Comparison of ENCODE assay signal across 8 cellular contexts in genomic region chr7:150420987-150421674, GRCh38. TPM values are rescaled to one million over a fixed set of nuclear protein-coding genes. Genes with fewer than 3 reads are reported as not detected.
A peak's percentile ranks its signal among the peaks of the same experiment; 100 is the strongest.
DNase-seq lines count a peak whose midpoint lies in the region; ATAC-seq and TF ChIP-seq lines count a peak whose summit lies in the region.

No MANE protein-coding gene starts in this region.

- no peaks in the 10 kb centered on the region for H3K9me3 ChIP-seq in OCI-LY1 (ENCODE audit: low read length)
- no peaks in the 10 kb centered on the region for H3K9me3 ChIP-seq in naive thymus-derived CD4-positive, alpha-beta T cell (ENCODE audit: control insufficient read depth in 2 of 3, low read length in 3 of 3)

- H4K20me1 ChIP-seq in OCI-LY1 (ENCODE audit: insufficient read depth, low read length): no peaks in the 10 kb centered on the region

- H3K79me2 ChIP-seq in OCI-LY1 (ENCODE audit: insufficient read depth, low read length): no peaks in the 10 kb centered on the region

- intact Hi-C loops in naive thymus-derived CD4-positive, alpha-beta T cell (cut with micrococcal nuclease): loop anchor here (1.0 to 5.0 kb wide), 6 partner anchors 16 to 456 kb away; partner anchors contain the start of gene ZNF775 (in 1 of the 2)

- POLR2A ChIA-PET in naive thymus-derived CD4-positive, alpha-beta T cell (lab: Charles Lee): interaction anchor here (0.8 to 1.8 kb wide), 3 partner anchors 14 to 26 kb away, joined by 4 to 6 read pairs (median 4); no protein-coding TSS in a partner anchor

- H3K9ac ChIP-seq in OCI-LY1 (ENCODE audit: low read length): no peak overlapping the region

- no peak overlapping the region for H3K27ac ChIP-seq in OCI-LY1 (ENCODE audit: low read depth, low read length, poor library complexity, severe bottlenecking)
- no peak overlapping the region for H3K27ac ChIP-seq in naive thymus-derived CD4-positive, alpha-beta T cell (ENCODE audit: low read depth, low read length)

- H2AFZ ChIP-seq in OCI-LY1 (ENCODE audit: low read length): no peak overlapping the region

- H3K9me3 Mint-ChIP-seq in IgD-negative memory B cell: no peaks in the 10 kb centered on the region
- H3K9me3 Mint-ChIP-seq in naive thymus-derived CD4-positive, alpha-beta T cell: no peaks in the 10 kb centered on the region
- H3K9me3 Mint-ChIP-seq in stimulated activated effector memory CD8-positive, alpha-beta T cell treated with anti-CD3 and anti-CD28 coated beads, Interleukin-12 subunit alpha, Interleukin-12 subunit beta, amount 100 ng/mL, for 72 hours: no peaks in the 10 kb centered on the region

- no peaks in the 10 kb centered on the region for H3K4me1 ChIP-seq in OCI-LY1 (ENCODE audit: insufficient read depth, low read length, severe bottlenecking)
- H3K4me1 ChIP-seq in naive thymus-derived CD4-positive, alpha-beta T cell (ENCODE audit: control insufficient read depth in 2 of 2, insufficient read depth in 2 of 2, low read length in 2 of 2): peaks cover 3 to 4% of the 10 kb centered on the region in 2 donors

- H3K27me3 Mint-ChIP-seq in IgD-negative memory B cell: peaks cover 4% of the 10 kb centered on the region
- peaks cover 0 to 6% (median 0%) of the 10 kb centered on the region in 5 donors for H3K27me3 Mint-ChIP-seq in naive thymus-derived CD4-positive, alpha-beta T cell

- H3K27ac Mint-ChIP-seq in IgD-negative memory B cell: peak overlapping the region in 2 of 3 donors; percentile 36 to 91
- H3K27ac Mint-ChIP-seq in naive thymus-derived CD4-positive, alpha-beta T cell: peak overlapping the region in 7 of 9 donors; percentile 18 to 78 (median 45)
- no peak overlapping the region for H3K27ac Mint-ChIP-seq in stimulated activated effector memory CD8-positive, alpha-beta T cell treated with anti-CD3 and anti-CD28 coated beads, Interleukin-12 subunit alpha, Interleukin-12 subunit beta, amount 100 ng/mL, for 72 hours

- peaks cover 4% of the 10 kb centered on the region for H3K36me3 Mint-ChIP-seq in IgD-negative memory B cell
- peaks cover 0 to 3% (median 0%) of the 10 kb centered on the region in 5 donors for H3K36me3 Mint-ChIP-seq in naive thymus-derived CD4-positive, alpha-beta T cell
- no peaks in the 10 kb centered on the region for H3K36me3 Mint-ChIP-seq in stimulated activated effector memory CD8-positive, alpha-beta T cell treated with anti-CD3 and anti-CD28 coated beads, Interleukin-12 subunit alpha, Interleukin-12 subunit beta, amount 100 ng/mL, for 72 hours

- H3K4me2 ChIP-seq in OCI-LY1 (ENCODE audit: low read length): no peak overlapping the region

- no peak overlapping the region for H3K4me3 ChIP-seq in OCI-LY1 (ENCODE audit: low read depth, low read length, poor library complexity, severe bottlenecking)
- no peak overlapping the region for H3K4me3 ChIP-seq in naive thymus-derived CD4-positive, alpha-beta T cell (ENCODE audit: low read length)

- DNase-seq in DMS79 (lab: John Stamatoyannopoulos, UW) (peak; percentile 6), epidermal melanocyte (ENCODE audit: insufficient read length, low spot score) (peak; percentile 93)
- peak; percentile 67 for DNase-seq in activated CD8-positive, alpha-beta memory T cell treated with anti-CD3 and anti-CD28 coated beads, Interleukin-2, amount 50 U/mL, for 24 hours (ENCODE audit: extremely low read depth)
- DNase-seq in naive thymus-derived CD4-positive, alpha-beta T cell: peak; percentile 65 to 87 (median 81)
- peak; percentile 81 to 93 for DNase-seq in stimulated activated effector memory CD8-positive, alpha-beta T cell treated with anti-CD3 and anti-CD28 coated beads, Interleukin-12 subunit alpha, Interleukin-12 subunit beta, amount 100 ng/mL, for 72 hours (ENCODE audit: low spot score in 2 of 2)

- H3K4me3 Mint-ChIP-seq in IgD-negative memory B cell: peak overlapping the region in 2 of 4 donors; percentile 0 to 13
- H3K4me3 Mint-ChIP-seq in naive thymus-derived CD4-positive, alpha-beta T cell: peak overlapping the region; percentile 16 to 75 (median 52)
- peak overlapping the region; percentile 27 for H3K4me3 Mint-ChIP-seq in stimulated activated effector memory CD8-positive, alpha-beta T cell treated with anti-CD3 and anti-CD28 coated beads, Interleukin-12 subunit alpha, Interleukin-12 subunit beta, amount 100 ng/mL, for 72 hours

- peaks cover 5 to 6% (median 5%) of the 10 kb centered on the region in 3 donors for H3K4me1 Mint-ChIP-seq in IgD-negative memory B cell
- peaks cover 5 to 17% (median 8%) of the 10 kb centered on the region in 7 donors for H3K4me1 Mint-ChIP-seq in naive thymus-derived CD4-positive, alpha-beta T cell
- peaks cover 8% of the 10 kb centered on the region for H3K4me1 Mint-ChIP-seq in stimulated activated effector memory CD8-positive, alpha-beta T cell treated with anti-CD3 and anti-CD28 coated beads, Interleukin-12 subunit alpha, Interleukin-12 subunit beta, amount 100 ng/mL, for 72 hours

- peak; percentile 97 for TF ChIP-seq CTCF in OCI-LY1 (IDR thresholded peaks at IDR 0.05; ENCODE audit: low read length)

- H3K9me2 ChIP-seq in OCI-LY1 (ENCODE audit: low read depth, low read length): no peaks in the 10 kb centered on the region

- ATAC-seq in GM21576 (IDR thresholded peaks at IDR 0.05; ENCODE audit: unreplicated experiment): peak; percentile 97
- ATAC-seq in naive thymus-derived CD4-positive, alpha-beta T cell: peak; percentile 99
- peak; percentile 100 for ATAC-seq in stimulated activated effector memory CD8-positive, alpha-beta T cell treated with anti-CD3 and anti-CD28 coated beads, Interleukin-12 subunit alpha, Interleukin-12 subunit beta, amount 100 ng/mL, for 72 hours

- CTCF ChIA-PET in naive thymus-derived CD4-positive, alpha-beta T cell (lab: Charles Lee): interaction anchor here (1.0 to 1.3 kb wide), 4 partner anchors 9 to 58 kb away, joined by 3 to 6 read pairs (median 4); no protein-coding TSS in a partner anchor

- no peaks in the 10 kb centered on the region for H3F3A ChIP-seq in OCI-LY1 (ENCODE audit: insufficient read depth, low read length)

- H3K27me3 ChIP-seq in OCI-LY1 (ENCODE audit: insufficient read depth, low read length): 0 out of 2 replicates have a peak, but pooled peaks cover 12% of the 10 kb centered on the region
- no peaks in the 10 kb centered on the region for H3K27me3 ChIP-seq in naive thymus-derived CD4-positive, alpha-beta T cell (ENCODE audit: control insufficient read depth in 2 of 2, insufficient read depth in 2 of 2, low read length in 2 of 2)

- no peaks in the 10 kb centered on the region for H3K36me3 ChIP-seq in OCI-LY1 (ENCODE audit: insufficient read depth, low read length)
- H3K36me3 ChIP-seq in naive thymus-derived CD4-positive, alpha-beta T cell (ENCODE audit: control insufficient read depth in 2 of 3, insufficient read depth in 3 of 3, low read length in 3 of 3): no peaks in the 10 kb centered on the region

RNA-seq across cellular contexts. Expression of gene GIMAP8, which starts 29.3 kb away (rescaled TPM):
- polyA plus RNA-seq in IgD-negative memory B cell: 1.4 TPM
- 10 to 100 TPM; 13.8 to 69.7 (median 52.5) TPM for total RNA-seq in naive thymus-derived CD4-positive, alpha-beta T cell
- polyA plus RNA-seq in naive thymus-derived CD4-positive, alpha-beta T cell: 10 to 100 TPM; 26.0 to 56.5 TPM

RNA-seq across cellular contexts. Expression of gene ZNF775, which starts 42.0 kb away (rescaled TPM):
- polyA plus RNA-seq in IgD-negative memory B cell: 5.1 TPM
- total RNA-seq in naive thymus-derived CD4-positive, alpha-beta T cell: 1 to 10 TPM; 1.1 to 5.7 (median 4.3) TPM
- 1 to 10 TPM; 3.3 to 7.4 TPM for polyA plus RNA-seq in naive thymus-derived CD4-positive, alpha-beta T cell

RNA-seq across cellular contexts. Expression of gene REPIN1, which starts 52.5 kb away (rescaled TPM):
- polyA plus RNA-seq in IgD-negative memory B cell: 118 TPM
- 100 to 1,000 TPM in 1 of 5 experiments, 10 to 100 TPM in 4; 68.5 to 103 (median 79.7) TPM for total RNA-seq in naive thymus-derived CD4-positive, alpha-beta T cell
- 10 to 100 TPM; 46.7 to 77.0 TPM for polyA plus RNA-seq in naive thymus-derived CD4-positive, alpha-beta T cell

Comparison
In these comparisons a context has a peak if more than half of its experiments do, and no peak if none do; other contexts are left out.
1. DNase-seq: peak in every context shown above with its lines; median percentile 93 in epidermal melanocyte; 87 in stimulated activated effector memory CD8-positive, alpha-beta T cell treated with anti-CD3 and anti-CD28 coated beads, Interleukin-12 subunit alpha, Interleukin-12 subunit beta, amount 100 ng/mL, for 72 hours; 81 in naive thymus-derived CD4-positive, alpha-beta T cell; 67 in activated CD8-positive, alpha-beta memory T cell treated with anti-CD3 and anti-CD28 coated beads, Interleukin-2, amount 50 U/mL, for 24 hours; 6 in DMS79.
2. RNA of gene GIMAP8, which starts 29.3 kb away (polyA plus RNA-seq): 26.0 to 56.5 TPM in naive thymus-derived CD4-positive, alpha-beta T cell; 1.4 TPM in IgD-negative memory B cell (single experiment); every median in the first group is over 10 times any median in the second.
3. Peak in every context shown above with its lines, with median percentiles within 50 percentile points of each other: ATAC-seq.